Comparison of ENCODE assay signal across 8 cellular contexts in genomic region chr7:100119075-100119700, GRCh38. TPM values are rescaled to one million over a fixed set of nuclear protein-coding genes. Genes with fewer than 3 reads are reported as not detected.
A peak's percentile ranks its signal among the peaks of the same experiment; 100 is the strongest.
DNase-seq lines count a peak whose midpoint lies in the region; ATAC-seq and TF ChIP-seq lines count a peak whose summit lies in the region.

A gene with protein sequence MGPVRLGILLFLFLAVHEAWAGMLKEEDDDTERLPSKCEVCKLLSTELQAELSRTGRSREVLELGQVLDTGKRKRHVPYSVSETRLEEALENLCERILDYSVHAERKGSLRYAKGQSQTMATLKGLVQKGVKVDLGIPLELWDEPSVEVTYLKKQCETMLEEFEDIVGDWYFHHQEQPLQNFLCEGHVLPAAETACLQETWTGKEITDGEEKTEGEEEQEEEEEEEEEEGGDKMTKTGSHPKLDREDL (plus strand): TSS chr7:100119634. CDS start chr7:100119745, 111 bp downstream.
TSS of gene TAF6 (minus strand) at chr7:100119358. CDS start at chr7:100114209, 5,149 bp downstream.

- TF ChIP-seq CTCF in GM13976 (IDR thresholded peaks at IDR 0.05; ENCODE audit: borderline replicate concordance, control extremely low read depth, extremely low read depth, insufficient read depth, missing control alignments) (peak; percentile 12), prostate gland (IDR thresholded peaks at IDR 0.05) (peak in 1 of 4 experiments; percentile 27)

- peak within 1 kb of the TSS; percentile 56 to 73 for H3K4me3 ChIP-seq in prostate gland
- peak within 1 kb of the TSS; percentile 89 for H3K4me3 ChIP-seq in urinary bladder (ENCODE audit: low read depth, low read length)

- in situ Hi-C loops in GM13976 (cut with MboI; ENCODE audit: low sequenced_read_pairs, unreplicated experiment), result no loop called here

- no peaks in the 10 kb centered on the region for H3K27me3 ChIP-seq in prostate gland (replicated peaks; ENCODE audit: insufficient read depth)

- H3K9me3 ChIP-seq in prostate gland, result no peaks in the 10 kb centered on the region

- no peaks in the 10 kb centered on the region for H3K36me3 ChIP-seq in prostate gland
- no peaks in the 10 kb centered on the region for H3K36me3 ChIP-seq in urinary bladder (ENCODE audit: insufficient read depth)

- DNase-seq in GM13976 (ENCODE audit: low spot score), result peak; percentile 99
- DNase-seq in NCI-H1694 (lab: John Stamatoyannopoulos, UW), result peak; percentile 94
- peak; percentile 92 for DNase-seq in amniotic epithelial cell (ENCODE audit: low read depth)
- DNase-seq in left cardiac atrium, result peak; percentile 96
- peak; percentile 94 for DNase-seq in prostate gland (ENCODE audit: low spot score)

- WGBS in prostate gland, result under 1% methylated on average over 35 of the region's 35 CpGs
- under 1% methylated on average over 35 of the region's 35 CpGs for WGBS in urinary bladder

- peak; percentile 15 for TF ChIP-seq POLR2A in prostate gland (IDR thresholded peaks at IDR 0.05)

- H3K27ac ChIP-seq in prostate gland (peak within 1 kb of the TSS; percentile 78 to 86), urinary bladder (ENCODE audit: low read depth) (peak within 1 kb of the TSS; percentile 40)

- H3K4me1 ChIP-seq in prostate gland (replicated peaks) (peaks cover 6% of the 10 kb centered on the region), urinary bladder (ENCODE audit: insufficient read depth) (no peaks in the 10 kb centered on the region)

- intact Hi-C loops in T-helper 1 cell treated with Interleukin-12 subunit alpha and Interleukin-12 subunit beta and Interleukin-4 antibody, amounts not matched to agents 30 ng/mL and 1 ng/mL, for 36 hours (cut with micrococcal nuclease), result loop anchor here (1.0 to 2.0 kb wide), 10 partner anchors 8 to 467 kb away; partner anchors contain the start of genes AGFG2, AP4M1, COPS6 and FBXO24
- intact Hi-C loops in left cardiac atrium (cut with DNase I) (no loop called here), prostate gland (cut with DNase I) (no loop called here)

- ATAC-seq in HG02852 (IDR thresholded peaks at IDR 0.05; ENCODE audit: unreplicated experiment) (peak; percentile 63), left cardiac atrium (peak; percentile 95)

RNA-seq across cellular contexts. Expression of the first gene that starts in this region (rescaled TPM):
- 37.0 and 39.5 TPM in 2 replicates for total RNA-seq in T-helper 1 cell treated with Interleukin-12 subunit alpha and Interleukin-12 subunit beta and Interleukin-4 antibody, amounts not matched to agents 30 ng/mL and 1 ng/mL, for 36 hours
- 10 to 100 TPM in 1 of 2 donors, 1 to 10 TPM in 1; 9.0 to 13.3 TPM for total RNA-seq in left cardiac atrium
- total RNA-seq in prostate gland, result 10 to 100 TPM in 1 of 2 donors, 1 to 10 TPM in 1; 1.6 to 16.1 TPM
- total RNA-seq in urinary bladder, result 34.5 TPM
- polyA plus RNA-seq in urinary bladder, result 26.1 TPM

RNA-seq across cellular contexts. Expression of gene TAF6, which starts in this region (rescaled TPM):
- total RNA-seq in T-helper 1 cell treated with Interleukin-12 subunit alpha and Interleukin-12 subunit beta and Interleukin-4 antibody, amounts not matched to agents 30 ng/mL and 1 ng/mL, for 36 hours, result 67.1 and 69.0 TPM in 2 replicates
- 10 to 100 TPM; 29.1 to 30.6 TPM for total RNA-seq in left cardiac atrium
- total RNA-seq in prostate gland, result 10 to 100 TPM; 68.3 to 79.8 TPM
- total RNA-seq in urinary bladder, result 20.6 TPM
- polyA plus RNA-seq in urinary bladder, result 55.4 TPM

Comparison
In these comparisons a context has a peak if more than half of its experiments do, and no peak if none do; other contexts are left out.
1. Peak in every context shown above with its lines: DNase-seq, ATAC-seq, H3K4me3 ChIP-seq and H3K27ac ChIP-seq.